Comparison of ENCODE assay signal across 9 cellular contexts in the genomic region with DNA sequence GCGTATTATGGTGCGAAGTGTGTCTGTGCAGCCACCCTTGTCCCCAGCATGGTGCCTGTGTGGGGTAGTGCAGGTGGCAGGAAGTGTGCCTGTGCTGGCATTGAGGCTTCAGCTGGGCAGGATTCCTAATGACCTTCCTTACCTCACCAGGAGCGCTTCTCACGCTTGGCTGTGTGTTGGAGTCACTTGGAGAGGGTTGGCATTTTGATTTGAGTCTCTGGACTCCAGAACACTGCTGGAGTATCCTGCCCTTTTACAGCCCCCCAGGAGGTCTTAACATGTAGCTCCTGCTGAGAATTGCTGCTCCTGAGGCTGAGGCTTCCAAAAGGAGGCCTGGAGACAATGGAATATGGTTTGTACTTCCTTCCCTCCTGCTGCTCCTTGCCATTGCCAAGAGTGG.
A peak's percentile ranks its signal among the peaks of the same experiment; 100 is the strongest.
DNase-seq lines count a peak whose midpoint lies in the region; ATAC-seq and TF ChIP-seq lines count a peak whose summit lies in the region.
"Had no signal": no experiment of that assay in that cellular context is flagged by ENCODE, and none has a peak within 500 bp of the region (broad histone marks: within the 10 kb centered on the region; RNA-seq: fewer than 3 reads in every experiment).

No MANE protein-coding gene starts in this region.

- DNase-seq in stimulated activated naive CD8-positive, alpha-beta T cell treated with anti-CD3 and anti-CD28 coated beads, Interleukin-15, Interleukin-2, amounts not matched to agents 100 U/mL and 50 U/mL, for 24 hours = no peak
- DNase-seq in activated naive CD8-positive, alpha-beta T cell treated with anti-CD3 and anti-CD28 coated beads, Interleukin-2, amount 50 U/mL, for 24 hours = no peak
- DNase-seq in lung (ENCODE audit: low spot score) (no peak), dedifferentiated amniotic fluid mesenchymal stem cell (ENCODE audit: extremely low spot score) (no peak), foreskin fibroblast (no peak), foreskin keratinocyte (no peak)

- H3K4me3 ChIP-seq in lung (no peak overlapping the region), foreskin fibroblast (ENCODE audit: low read depth in 1 of 2, low read length in 2 of 2) (no peak overlapping the region)
- H3K4me3 ChIP-seq: skin epidermis had no signal

- no peaks in the 10 kb centered on the region for H3K27me3 Mint-ChIP-seq in stimulated activated naive CD8-positive, alpha-beta T cell treated with anti-CD3 and anti-CD28 coated beads, Interleukin-15, Interleukin-2, amounts not matched to agents 100 ng/mL and 50 ng/mL, for 24 hours
- no peaks in the 10 kb centered on the region for H3K27me3 Mint-ChIP-seq in activated naive CD8-positive, alpha-beta T cell treated with anti-CD3 and anti-CD28 coated beads, Interleukin-2, amount 50 U/mL, for 24 hours

- H3K9me3 Mint-ChIP-seq in stimulated activated naive CD8-positive, alpha-beta T cell treated with anti-CD3 and anti-CD28 coated beads, Interleukin-15, Interleukin-2, amounts not matched to agents 100 ng/mL and 50 ng/mL, for 24 hours = no peaks in the 10 kb centered on the region
- H3K9me3 Mint-ChIP-seq in activated naive CD8-positive, alpha-beta T cell treated with anti-CD3 and anti-CD28 coated beads, Interleukin-2, amount 50 U/mL, for 24 hours = no peaks in the 10 kb centered on the region

- TF ChIP-seq CTCF in lung (IDR thresholded peaks at IDR 0.05; ENCODE audit: control extremely low read depth, extremely low read depth) (no peak), foreskin fibroblast (IDR thresholded peaks at IDR 0.05; ENCODE audit: low read depth, low read length) (no peak), foreskin keratinocyte (conservative IDR thresholded peaks at IDR 0.05) (no peak)

- H3K4me3 Mint-ChIP-seq in stimulated activated naive CD8-positive, alpha-beta T cell treated with anti-CD3 and anti-CD28 coated beads, Interleukin-15, Interleukin-2, amounts not matched to agents 100 ng/mL and 50 ng/mL, for 24 hours = peak overlapping the region; percentile 39
- H3K4me3 Mint-ChIP-seq in activated naive CD8-positive, alpha-beta T cell treated with anti-CD3 and anti-CD28 coated beads, Interleukin-2, amount 50 U/mL, for 24 hours = peak overlapping the region; percentile 58

- H3K36me3 Mint-ChIP-seq in stimulated activated naive CD8-positive, alpha-beta T cell treated with anti-CD3 and anti-CD28 coated beads, Interleukin-15, Interleukin-2, amounts not matched to agents 100 ng/mL and 50 ng/mL, for 24 hours (ENCODE audit: low read depth) = peaks cover 47% of the 10 kb centered on the region
- peaks cover 41% of the 10 kb centered on the region for H3K36me3 Mint-ChIP-seq in activated naive CD8-positive, alpha-beta T cell treated with anti-CD3 and anti-CD28 coated beads, Interleukin-2, amount 50 U/mL, for 24 hours (ENCODE audit: low read depth)

- H3K9me3 ChIP-seq in lung (ENCODE audit: control insufficient read depth in 2 of 2, insufficient read depth in 1 of 2, low read length in 1 of 2) = no peaks in the 10 kb centered on the region

- H3K27me3 ChIP-seq in lung (ENCODE audit: control insufficient read depth, insufficient read depth) (no peaks in the 10 kb centered on the region), foreskin keratinocyte (no peaks in the 10 kb centered on the region)

- 85 to 95% methylated on average over 4 of the region's 4 CpGs for WGBS in lung, 2 donors

- H3K27ac ChIP-seq in lung (ENCODE audit: low read depth in 1 of 2, low read length in 1 of 2) = peak overlapping the region; percentile 58
- H3K27ac ChIP-seq in foreskin keratinocyte = no peak overlapping the region

- peaks cover 74% of the 10 kb centered on the region for H3K4me1 Mint-ChIP-seq in stimulated activated naive CD8-positive, alpha-beta T cell treated with anti-CD3 and anti-CD28 coated beads, Interleukin-15, Interleukin-2, amounts not matched to agents 100 ng/mL and 50 ng/mL, for 24 hours (ENCODE audit: low read depth)
- peaks cover 66% of the 10 kb centered on the region for H3K4me1 Mint-ChIP-seq in activated naive CD8-positive, alpha-beta T cell treated with anti-CD3 and anti-CD28 coated beads, Interleukin-2, amount 50 U/mL, for 24 hours

- H3K27ac Mint-ChIP-seq in stimulated activated naive CD8-positive, alpha-beta T cell treated with anti-CD3 and anti-CD28 coated beads, Interleukin-15, Interleukin-2, amounts not matched to agents 100 ng/mL and 50 ng/mL, for 24 hours = peak overlapping the region; percentile 79
- H3K27ac Mint-ChIP-seq in activated naive CD8-positive, alpha-beta T cell treated with anti-CD3 and anti-CD28 coated beads, Interleukin-2, amount 50 U/mL, for 24 hours = peak overlapping the region; percentile 60

- H3K4me1 ChIP-seq in lung (ENCODE audit: control insufficient read depth in 2 of 2, insufficient read depth in 2 of 2, low read length in 2 of 2) (peaks cover 5 to 23% of the 10 kb centered on the region in 2 donors), foreskin keratinocyte (no peaks in the 10 kb centered on the region)

- H3K36me3 ChIP-seq in lung (ENCODE audit: control insufficient read depth in 2 of 2, insufficient read depth in 2 of 2, low read length in 2 of 2) = peaks cover 0 to 3% of the 10 kb centered on the region in 2 donors

- ATAC-seq in stimulated activated naive CD8-positive, alpha-beta T cell treated with anti-CD3 and anti-CD28 coated beads, Interleukin-15, Interleukin-2, amounts not matched to agents 100 U/mL and 50 U/mL, for 24 hours = no peak
- no peak for ATAC-seq in activated naive CD8-positive, alpha-beta T cell treated with anti-CD3 and anti-CD28 coated beads, Interleukin-2, amount 50 U/mL, for 24 hours
- ATAC-seq in lung (ENCODE audit: insufficient read depth, low FRiP score) (no peak), GM18502 (IDR thresholded peaks at IDR 0.05; ENCODE audit: poor library complexity, unreplicated experiment) (no peak), foreskin keratinocyte (no peak)
